In genomic region chr1:108719654-108720435, GRCh38 we compare ENCODE assay signal across 1 cellular context.
TF ChIP-seq lines count a peak whose summit lies in the region.

No MANE protein-coding gene starts in this region.

TF ChIP-seq in GM23338, 12 proteins besides CTCF, POLR2A, EP300 and RAD21 (continued from another document):
- no peak for TF ChIP-seq ZNF462 (CRISPR knock-in tag; IDR thresholded peaks at IDR 0.05)
- no peak for TF ChIP-seq STAT1 (IDR thresholded peaks at IDR 0.05; ENCODE audit: unreplicated experiment)
- TF ChIP-seq EZH2phosphoT487 (IDR thresholded peaks at IDR 0.05; ENCODE audit: unreplicated experiment), result no peak
- TF ChIP-seq REST (IDR thresholded peaks at IDR 0.05; ENCODE audit: unreplicated experiment), result no peak
- no peak for TF ChIP-seq CREB1 (CRISPR knock-in tag; IDR thresholded peaks at IDR 0.05; ENCODE audit: low read depth)
- TF ChIP-seq ZNF114 (CRISPR knock-in tag; IDR thresholded peaks at IDR 0.05), result no peak
- no peak for TF ChIP-seq NANOG (IDR thresholded peaks at IDR 0.05; ENCODE audit: borderline replicate concordance)
TF ChIP-seq in GM23338: peak in this region for 0.
